In the genomic region with DNA sequence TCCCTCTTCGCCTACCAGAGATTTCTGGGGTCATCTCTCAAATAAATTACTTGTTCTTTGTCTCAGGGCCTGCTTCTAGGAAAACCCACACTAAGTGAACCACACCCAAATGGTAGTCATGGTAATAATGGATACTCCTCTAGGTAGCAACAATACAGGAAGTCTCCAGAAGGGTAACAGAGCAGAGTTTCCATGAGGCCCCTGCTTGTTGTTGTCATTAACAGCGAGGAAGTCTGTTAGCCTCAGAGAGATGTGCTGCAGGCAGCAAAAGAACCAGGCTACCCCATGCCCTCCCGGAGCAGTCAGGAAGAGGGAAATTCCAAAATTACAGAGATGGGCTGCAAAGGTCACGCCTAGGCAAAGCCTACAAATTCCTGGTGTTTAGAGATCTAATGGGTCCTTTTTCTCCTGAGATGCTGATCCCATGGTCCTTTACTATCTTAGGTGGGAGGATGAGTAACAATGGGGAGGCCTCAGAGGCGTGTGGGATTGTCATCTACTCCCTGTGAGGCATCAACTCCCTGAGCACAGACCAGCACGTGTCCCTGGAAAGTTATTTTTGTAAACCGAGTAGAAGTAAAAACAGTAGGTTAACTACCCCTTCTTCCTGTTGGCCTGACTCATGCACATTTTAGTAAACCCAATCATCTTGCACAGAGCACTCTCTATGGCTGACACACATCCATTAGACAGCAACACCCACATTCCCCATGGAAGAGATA, we compare ENCODE assay signal across 10 cellular contexts. TPM values are rescaled to one million over a fixed set of nuclear protein-coding genes. Genes with fewer than 3 reads are reported as not detected.
DNase-seq lines count a peak whose midpoint lies in the region; ATAC-seq and TF ChIP-seq lines count a peak whose summit lies in the region.
"Had no signal": no experiment of that assay in that cellular context is flagged by ENCODE, and none has a peak within 500 bp of the region (broad histone marks: within the 10 kb centered on the region; RNA-seq: fewer than 3 reads in every experiment).

No MANE protein-coding gene starts in this region.

- H3K9me3 Mint-ChIP-seq in activated CD4-positive, alpha-beta T cell treated with anti-CD3 and anti-CD28 coated beads, Interleukin-2, amount 10 ng/mL, durations not matched to agents 7 days and 5 days = peaks cover 8% of the 10 kb centered on the region

- peak overlapping the region; percentile 29 for H3K4me3 Mint-ChIP-seq in activated CD4-positive, alpha-beta T cell treated with anti-CD3 and anti-CD28 coated beads, Interleukin-2, amount 10 ng/mL, durations not matched to agents 7 days and 5 days

- H3K9me3 ChIP-seq in heart right ventricle = peaks cover 0 to 16% (median 0%) of the 10 kb centered on the region in 11 donors
- H3K9me3 ChIP-seq in thymus (ENCODE audit: control insufficient read depth) = no peaks in the 10 kb centered on the region
- H3K9me3 ChIP-seq in spleen = peaks cover 0 to 6% (median 0%) of the 10 kb centered on the region in 8 donors

- peaks cover 3% of the 10 kb centered on the region for H3K27me3 Mint-ChIP-seq in activated CD4-positive, alpha-beta T cell treated with anti-CD3 and anti-CD28 coated beads, Interleukin-2, amount 10 ng/mL, durations not matched to agents 7 days and 5 days

- no peak for TF ChIP-seq CTCF in heart right ventricle (IDR thresholded peaks at IDR 0.05)
- TF ChIP-seq CTCF in dorsolateral prefrontal cortex (IDR thresholded peaks at IDR 0.05 in 54 of 56, conservative IDR thresholded peaks at IDR 0.05 in 2 of 56; ENCODE audit: low read depth in 1 of 56, partially characterized antibody in 56 of 56) = no peak
- no peak for TF ChIP-seq CTCF in spleen (IDR thresholded peaks at IDR 0.05 in 8 of 11, conservative IDR thresholded peaks at IDR 0.05 in 3 of 11)

- H3K4me3 ChIP-seq in heart right ventricle (no peak overlapping the region), thymus (ENCODE audit: low read length) (no peak overlapping the region), dorsolateral prefrontal cortex (no peak overlapping the region), spleen (no peak overlapping the region)

- CTCF ChIA-PET in activated CD4-positive, alpha-beta T cell treated with anti-CD3 and anti-CD28 coated beads, Interleukin-2, amount 10 ng/mL, durations not matched to agents 7 days and 5 days (lab: Charles Lee) = no interaction called here

- H3K4me1 ChIP-seq in heart right ventricle (peaks cover 0 to 16% (median 7%) of the 10 kb centered on the region in 9 donors), thymus (ENCODE audit: control insufficient read depth, insufficient read depth, low read length) (peaks cover 8% of the 10 kb centered on the region), spleen (peaks cover 0 to 6% (median 0%) of the 10 kb centered on the region in 6 donors)

- peaks cover 40% of the 10 kb centered on the region for H3K4me1 Mint-ChIP-seq in activated CD4-positive, alpha-beta T cell treated with anti-CD3 and anti-CD28 coated beads, Interleukin-2, amount 10 ng/mL, durations not matched to agents 7 days and 5 days

- intact Hi-C loops in heart right ventricle (cut with DNase I) (no loop called here), Right ventricle myocardium inferior (cut with DNase I) (no loop called here), dorsolateral prefrontal cortex (cut with DNase I) (no loop called here), spleen (cut with DNase I; ENCODE audit: low total_unique reads) (no loop called here)

- no peak for TF ChIP-seq POLR2A in spleen (IDR thresholded peaks at IDR 0.05)

- peaks cover 7% of the 10 kb centered on the region for H3K36me3 Mint-ChIP-seq in activated CD4-positive, alpha-beta T cell treated with anti-CD3 and anti-CD28 coated beads, Interleukin-2, amount 10 ng/mL, durations not matched to agents 7 days and 5 days (ENCODE audit: low read depth)

- WGBS in heart right ventricle, 2 donors = 42 to 44% methylated on average over 7 of the region's 7 CpGs
- WGBS in thymus = 75% methylated on average over 7 of the region's 7 CpGs
- WGBS in spleen, 5 donors = 38 to 57% (median 50%) methylated on average over 7 of the region's 7 CpGs

- peak in 6 of 8 donors; percentile 69 to 96 (median 84) for ATAC-seq in heart right ventricle
- ATAC-seq in Right ventricle myocardium inferior = no peak

- H3K27ac ChIP-seq in heart right ventricle (peak overlapping the region in 8 of 10 donors; percentile 5 to 73 (median 53)), thymus (ENCODE audit: low read depth) (peak overlapping the region; percentile 39), dorsolateral prefrontal cortex (no peak overlapping the region), spleen (peak overlapping the region in 2 of 8 donors; percentile 2 to 56)
- H3K27ac ChIP-seq: WERI-Rb-1 had no signal

- H3K27me3 ChIP-seq in heart right ventricle = no peaks in the 10 kb centered on the region
- no peaks in the 10 kb centered on the region for H3K27me3 ChIP-seq in thymus (ENCODE audit: control insufficient read depth, insufficient read depth)
- peaks cover 0 to 14% (median 0%) of the 10 kb centered on the region in 45 donors for H3K27me3 ChIP-seq in dorsolateral prefrontal cortex
- peaks cover 0 to 4% (median 0%) of the 10 kb centered on the region in 7 donors for H3K27me3 ChIP-seq in spleen (replicated peaks in 1 of 7)

- no peaks in the 10 kb centered on the region for H3K36me3 ChIP-seq in heart right ventricle
- no peaks in the 10 kb centered on the region for H3K36me3 ChIP-seq in thymus (ENCODE audit: control insufficient read depth, insufficient read depth)
- H3K36me3 ChIP-seq in spleen = no peaks in the 10 kb centered on the region
- H3K36me3 ChIP-seq: WERI-Rb-1 had no signal

- POLR2A ChIA-PET in activated CD4-positive, alpha-beta T cell treated with anti-CD3 and anti-CD28 coated beads, Interleukin-2, amount 10 ng/mL, durations not matched to agents 7 days and 5 days (lab: Charles Lee) = no interaction called here

- DNase-seq in heart right ventricle = no peak
- no peak for DNase-seq in Right ventricle myocardium inferior (ENCODE audit: missing footprints)
- peak; percentile 78 for DNase-seq in activated CD4-positive, alpha-beta T cell treated with anti-CD3 and anti-CD28 coated beads, Interleukin-2, amount 10 ng/mL, durations not matched to agents 7 days and 5 days
- peak; percentile 25 for DNase-seq in fibroblast of gingiva (ENCODE audit: low read depth)
- DNase-seq in dorsolateral prefrontal cortex = no peak
- DNase-seq in spleen = no peak
- no peak for DNase-seq in NCI-H187 (lab: John Stamatoyannopoulos, UW)
- DNase-seq: DMS79, WERI-Rb-1 had no signal

- H3K27ac Mint-ChIP-seq in activated CD4-positive, alpha-beta T cell treated with anti-CD3 and anti-CD28 coated beads, Interleukin-2, amount 10 ng/mL, durations not matched to agents 7 days and 5 days = peak overlapping the region; percentile 92

RNA-seq across cellular contexts. Expression of gene ISM1, which starts 10.1 kb away (rescaled TPM):
- total RNA-seq in heart right ventricle (1 to 10 TPM in 5 of 10 donors, under 1 TPM in 5; 0.75 to 1.7 (median 1.0) TPM), Right ventricle myocardium inferior (1.2 TPM), dorsolateral prefrontal cortex (1 to 10 TPM in 64 of 120 experiments, under 1 TPM in 55, not detected in 1; 0.25 to 3.0 (median 1.0) TPM), spleen (10 to 100 TPM in 5 of 7 donors, 1 to 10 TPM in 2; 1.1 to 19.5 (median 14.0) TPM)
- polyA plus RNA-seq in heart right ventricle (1 to 10 TPM in 1 of 2 donors, under 1 TPM in 1; 0.54 to 1.2 TPM), thymus (1.2 TPM), spleen (1 to 10 TPM in 2 of 3 donors, under 1 TPM in 1; 0.46 to 1.7 (median 1.6) TPM)
- total RNA-seq in activated CD4-positive, alpha-beta T cell treated with anti-CD3 and anti-CD28 coated beads, Interleukin-2, amount 10 ng/mL, durations not matched to agents 7 days and 5 days = 1 to 10 TPM; 1.3 to 1.4 TPM

Comparison
In these comparisons a context has a peak if more than half of its experiments do, and no peak if none do; other contexts are left out.
1. DNase-seq: peak in activated CD4-positive, alpha-beta T cell treated with anti-CD3 and anti-CD28 coated beads, Interleukin-2, amount 10 ng/mL, durations not matched to agents 7 days and 5 days (single experiment) and fibroblast of gingiva (single experiment); none in heart right ventricle (0 of 2), Right ventricle myocardium inferior (single experiment), dorsolateral prefrontal cortex (0 of 10), spleen (single experiment) and NCI-H187 (0 of 2).
2. H3K27ac ChIP-seq: peak in heart right ventricle (8 of 10) and thymus (single experiment); none in dorsolateral prefrontal cortex (0 of 59).